17 cellular contexts compared by ENCODE assay signal in the genomic region with DNA sequence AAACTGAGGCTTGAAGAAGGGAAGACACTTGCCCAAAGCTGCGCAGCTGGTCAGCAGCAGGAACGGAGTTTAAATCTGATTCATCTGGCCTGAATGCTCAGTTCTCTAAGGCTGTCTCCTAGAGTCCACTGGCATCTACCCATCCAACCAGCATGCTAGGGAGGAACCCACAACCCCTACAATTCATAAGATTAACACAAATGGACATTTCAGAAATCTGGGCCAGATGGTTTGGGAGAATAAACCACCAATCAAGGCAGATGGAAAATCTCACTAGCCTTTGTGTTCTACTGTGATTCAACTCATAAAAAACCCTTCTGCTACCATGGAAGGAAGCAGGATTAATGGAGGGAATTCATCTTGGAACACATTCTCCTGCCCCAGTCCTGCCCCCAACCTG.
DNase-seq lines count a peak whose midpoint lies in the region.
"Had no signal": no experiment of that assay in that cellular context is flagged by ENCODE, and none has a peak within 500 bp of the region (broad histone marks: within the 10 kb centered on the region; RNA-seq: fewer than 3 reads in every experiment).

No MANE protein-coding gene starts in this region.

- DNase-seq in DMS 273 (lab: John Stamatoyannopoulos, UW; ENCODE audit: unreplicated experiment) (peak; percentile 11), DMS 273 treated with DMSO at 0.1 percent for 48 hours (lab: John Stamatoyannopoulos, UW) (no peak), NCI-H524 treated with DMSO at 0.1 percent for 48 hours (lab: John Stamatoyannopoulos, UW) (peak; percentile 43), cerebellar cortex (ENCODE audit: low spot score) (peak; percentile 74), NCI-H82 (lab: John Stamatoyannopoulos, UW) (no peak), AG08396 (ENCODE audit: low spot score) (no peak)
- DNase-seq: BE2C; CD4-positive, alpha-beta memory T cell; CD4-positive, CD25-positive, alpha-beta regulatory T cell; CD8-positive, alpha-beta memory T cell; COR-L47; DMS153; DMS53; DMS79; DND-41; EL; GF-D8 had no signal

Comparison
In these comparisons a context has a peak if more than half of its experiments do, and no peak if none do; other contexts are left out.
1. DNase-seq: peak in DMS 273 (single experiment), NCI-H524 treated with DMSO at 0.1 percent for 48 hours (single experiment) and cerebellar cortex (single experiment); none in DMS 273 treated with DMSO at 0.1 percent for 48 hours (single experiment), NCI-H82 (single experiment) and AG08396 (single experiment).